18 cellular contexts compared by ENCODE assay signal in the genomic region with DNA sequence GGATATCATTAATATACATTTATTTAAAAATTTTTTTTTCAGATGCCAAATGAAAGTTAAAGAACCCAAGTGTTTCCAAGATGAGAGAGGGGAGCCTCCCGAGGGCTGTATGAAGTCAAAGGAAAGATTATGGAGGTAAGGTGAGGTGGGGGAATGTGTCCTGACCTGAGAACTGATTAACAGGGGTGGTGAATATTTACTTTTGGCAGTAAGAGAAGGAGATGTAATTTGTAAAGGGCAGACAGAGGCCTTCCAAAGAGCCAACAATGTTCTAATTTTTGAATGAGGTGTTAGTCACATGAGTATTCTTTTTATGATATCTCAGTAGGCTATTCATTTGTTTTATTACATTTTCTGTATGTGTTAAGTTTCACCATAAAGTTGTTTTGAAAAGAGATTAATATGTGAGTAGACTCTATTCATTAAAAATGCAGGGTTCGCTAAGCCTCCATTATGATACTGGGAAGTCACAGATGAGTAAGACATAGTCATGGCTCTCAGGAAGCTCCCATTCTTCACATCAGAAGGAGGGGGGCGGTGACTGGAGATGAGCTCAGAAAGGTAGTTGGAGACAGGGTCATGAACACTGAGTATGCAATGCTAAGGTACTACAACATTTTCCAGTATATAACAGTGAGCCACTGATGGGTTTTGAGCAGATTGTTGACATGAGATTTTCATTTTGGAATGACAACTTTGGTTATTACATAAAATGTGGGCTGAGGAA.
DNase-seq lines count a peak whose midpoint lies in the region; ATAC-seq and TF ChIP-seq lines count a peak whose summit lies in the region.
"Had no signal": no experiment of that assay in that cellular context is flagged by ENCODE, and none has a peak within 500 bp of the region (broad histone marks: within the 10 kb centered on the region; RNA-seq: fewer than 3 reads in every experiment).

No MANE protein-coding gene starts in this region.

- H3K4me2 ChIP-seq in BLaER1 treated with 17β-estradiol and CSF1 and Interleukin-3, amounts not matched to agents 10 nM and 100 nM = peak overlapping the region in 6 of 11 experiments; percentile 48 to 88 (median 60); a peak in 11 of 22 replicates

- POLR2A ChIA-PET in activated B cell treated with CpG ODN at 0.5 μM for 24 hours (lab: Charles Lee) = interaction anchor here (0.5 kb wide), 1 partner anchor 29 kb away, joined by 4 read pairs; no protein-coding TSS in a partner anchor
- POLR2A ChIA-PET in naive thymus-derived CD4-positive, alpha-beta T cell (lab: Charles Lee) = no interaction called here

- peaks cover 14 to 89% (median 53%) of the 10 kb centered on the region in 10 experiments; a peak in 18 of 20 replicates for H3K4me1 ChIP-seq in BLaER1 treated with 17β-estradiol and CSF1 and Interleukin-3, amounts not matched to agents 10 nM and 100 nM
- H3K4me1 ChIP-seq in lower lobe of right lung = no peaks in the 10 kb centered on the region
- H3K4me1 ChIP-seq in naive thymus-derived CD4-positive, alpha-beta T cell (ENCODE audit: control insufficient read depth in 2 of 2, insufficient read depth in 2 of 2, low read length in 2 of 2) = no peaks in the 10 kb centered on the region
- H3K4me1 ChIP-seq: gastrocnemius medialis, parathyroid adenoma had no signal

- no peaks in the 10 kb centered on the region for H3K27me3 Mint-ChIP-seq in HFFc6 (ENCODE audit: insufficient read depth)
- no peaks in the 10 kb centered on the region for H3K27me3 Mint-ChIP-seq in activated B cell treated with CpG ODN at 0.5 μM for 24 hours
- no peaks in the 10 kb centered on the region for H3K27me3 Mint-ChIP-seq in progenitor cell of endocrine pancreas
- peaks cover 0 to 3% (median 0%) of the 10 kb centered on the region in 5 donors for H3K27me3 Mint-ChIP-seq in naive thymus-derived CD4-positive, alpha-beta T cell

- ATAC-seq in activated B cell treated with CpG ODN at 0.5 μM for 24 hours (ENCODE audit: low read depth) (no peak), lower lobe of right lung (no peak)
- ATAC-seq in naive thymus-derived CD4-positive, alpha-beta T cell = no peak
- ATAC-seq: gastrocnemius medialis, HepG2, mucosa of descending colon had no signal

- CTCF ChIA-PET in activated B cell treated with CpG ODN at 0.5 μM for 24 hours (lab: Charles Lee) = no interaction called here
- CTCF ChIA-PET in naive thymus-derived CD4-positive, alpha-beta T cell (lab: Charles Lee) = no interaction called here

- peak; percentile 61 for DNase-seq in HFFc6
- no peak for DNase-seq in activated B cell treated with CpG ODN at 0.5 μM for 24 hours
- peak; percentile 67 to 71 for DNase-seq in foreskin fibroblast
- DNase-seq in progenitor cell of endocrine pancreas (ENCODE audit: low spot score, unreplicated experiment) = no peak
- DNase-seq in GDM1 (lab: John Stamatoyannopoulos, UW) = no peak
- DNase-seq in lower lobe of right lung = no peak
- DNase-seq in naive thymus-derived CD4-positive, alpha-beta T cell = no peak
- DNase-seq: activated CD4-positive, CD25-positive, alpha-beta regulatory T cell; activated naive CD8-positive, alpha-beta T cell treated with anti-CD3 and anti-CD28 coated beads, Interleukin-2, amount 10 ng/mL, durations not matched to agents 7 days and 5 days; C1 segment of cervical spinal cord; gastrocnemius medialis; mucosa of descending colon; NCI-H2227 treated with DMSO at 0.1 percent for 48 hours; stimulated activated CD8-positive, alpha-beta memory T cell treated with anti-CD3 and anti-CD28 coated beads, Interleukin-4, amount 100 ng/mL, for 48 hours; upper lobe of left lung had no signal

- intact Hi-C loops in activated B cell treated with CpG ODN at 0.5 μM for 24 hours (cut with micrococcal nuclease) (loop anchor here (5.0 to 10.0 kb wide), 3 partner anchors 84 to 368 kb away; no protein-coding TSS in a partner anchor), lower lobe of right lung (cut with DNase I) (no loop called here)
- intact Hi-C loops in naive thymus-derived CD4-positive, alpha-beta T cell (cut with micrococcal nuclease) = no loop called here

- H3K4me1 Mint-ChIP-seq in HFFc6 (ENCODE audit: low read depth) (peaks cover 31% of the 10 kb centered on the region), activated B cell treated with CpG ODN at 0.5 μM for 24 hours (peaks cover 49% of the 10 kb centered on the region), progenitor cell of endocrine pancreas (ENCODE audit: low read depth) (peaks cover 3% of the 10 kb centered on the region)
- no peaks in the 10 kb centered on the region for H3K4me1 Mint-ChIP-seq in naive thymus-derived CD4-positive, alpha-beta T cell
- H3K4me1 Mint-ChIP-seq: activated naive CD8-positive, alpha-beta T cell treated with anti-CD3 and anti-CD28 coated beads, Interleukin-2, amount 10 ng/mL, durations not matched to agents 7 days and 5 days had no signal

- peak overlapping the region; percentile 41 to 97 (median 82); a peak in 20 of 22 replicates for H3K27ac ChIP-seq in BLaER1 treated with 17β-estradiol and CSF1 and Interleukin-3, amounts not matched to agents 10 nM and 100 nM
- H3K27ac ChIP-seq in lower lobe of right lung = no peak overlapping the region
- H3K27ac ChIP-seq in naive thymus-derived CD4-positive, alpha-beta T cell (ENCODE audit: low read depth, low read length) = no peak overlapping the region
- H3K27ac ChIP-seq: gastrocnemius medialis, parathyroid adenoma, upper lobe of left lung had no signal

- H3K9ac ChIP-seq in BLaER1 treated with 17β-estradiol and CSF1 and Interleukin-3, amounts not matched to agents 10 nM and 100 nM = peak overlapping the region in 5 of 11 experiments; percentile 44 to 75 (median 56); a peak in 9 of 22 replicates
- H3K9ac ChIP-seq: parathyroid adenoma had no signal

- H3K9me3 Mint-ChIP-seq in HFFc6 = peaks cover 5% of the 10 kb centered on the region
- H3K9me3 Mint-ChIP-seq in activated B cell treated with CpG ODN at 0.5 μM for 24 hours = peaks cover 5% of the 10 kb centered on the region
- H3K9me3 Mint-ChIP-seq in progenitor cell of endocrine pancreas (ENCODE audit: low read depth) = peaks cover 6% of the 10 kb centered on the region
- H3K9me3 Mint-ChIP-seq in naive thymus-derived CD4-positive, alpha-beta T cell = peaks cover 0 to 11% (median 4%) of the 10 kb centered on the region in 11 donors

- peaks cover 0 to 14% (median 0%) of the 10 kb centered on the region in 11 experiments; a peak in 5 of 22 replicates for H3K36me3 ChIP-seq in BLaER1 treated with 17β-estradiol and CSF1 and Interleukin-3, amounts not matched to agents 10 nM and 100 nM
- H3K36me3 ChIP-seq in lower lobe of right lung = no peaks in the 10 kb centered on the region
- H3K36me3 ChIP-seq in naive thymus-derived CD4-positive, alpha-beta T cell (ENCODE audit: control insufficient read depth in 2 of 3, insufficient read depth in 3 of 3, low read length in 3 of 3) = no peaks in the 10 kb centered on the region
- H3K36me3 ChIP-seq: gastrocnemius medialis, upper lobe of left lung had no signal

- no peaks in the 10 kb centered on the region for H3K27me3 ChIP-seq in BLaER1 treated with 17β-estradiol and CSF1 and Interleukin-3, amounts not matched to agents 10 nM and 100 nM
- H3K27me3 ChIP-seq in lower lobe of right lung (ENCODE audit: low read depth) = no peaks in the 10 kb centered on the region
- H3K27me3 ChIP-seq in naive thymus-derived CD4-positive, alpha-beta T cell (ENCODE audit: control insufficient read depth in 2 of 2, insufficient read depth in 2 of 2, low read length in 2 of 2) = no peaks in the 10 kb centered on the region
- H3K27me3 ChIP-seq: gastrocnemius medialis, upper lobe of left lung had no signal

- H3K4me3 Mint-ChIP-seq in HFFc6 (peak overlapping the region; percentile 16), activated B cell treated with CpG ODN at 0.5 μM for 24 hours (no peak overlapping the region), progenitor cell of endocrine pancreas (ENCODE audit: low read depth) (no peak overlapping the region)
- no peak overlapping the region for H3K4me3 Mint-ChIP-seq in naive thymus-derived CD4-positive, alpha-beta T cell
- H3K4me3 Mint-ChIP-seq: activated naive CD8-positive, alpha-beta T cell treated with anti-CD3 and anti-CD28 coated beads, Interleukin-2, amount 10 ng/mL, durations not matched to agents 7 days and 5 days had no signal

- H4K20me1 ChIP-seq in BLaER1 treated with 17β-estradiol and CSF1 and Interleukin-3, amounts not matched to agents 10 nM and 100 nM = no peaks in the 10 kb centered on the region

- no peak overlapping the region for H3K4me3 ChIP-seq in BLaER1 treated with 17β-estradiol and CSF1 and Interleukin-3, amounts not matched to agents 10 nM and 100 nM
- no peak overlapping the region for H3K4me3 ChIP-seq in foreskin fibroblast (ENCODE audit: low read depth in 1 of 2, low read length in 2 of 2)
- H3K4me3 ChIP-seq in lower lobe of right lung = no peak overlapping the region
- no peak overlapping the region for H3K4me3 ChIP-seq in naive thymus-derived CD4-positive, alpha-beta T cell (ENCODE audit: low read length)
- H3K4me3 ChIP-seq: gastrocnemius medialis, mucosa of descending colon, upper lobe of left lung had no signal

- H3K9me3 ChIP-seq in BLaER1 treated with 17β-estradiol and CSF1 and Interleukin-3, amounts not matched to agents 10 nM and 100 nM (replicated peaks in 1 of 11) = peaks cover 12 to 31% (median 17%) of the 10 kb centered on the region in 11 experiments
- peaks cover 4% of the 10 kb centered on the region for H3K9me3 ChIP-seq in lower lobe of right lung
- no peaks in the 10 kb centered on the region for H3K9me3 ChIP-seq in naive thymus-derived CD4-positive, alpha-beta T cell (ENCODE audit: control insufficient read depth in 2 of 3, low read length in 3 of 3)
- H3K9me3 ChIP-seq: gastrocnemius medialis had no signal

- H3K36me3 Mint-ChIP-seq in HFFc6 (ENCODE audit: low read depth) (peaks cover 11% of the 10 kb centered on the region), activated B cell treated with CpG ODN at 0.5 μM for 24 hours (ENCODE audit: low read depth) (no peaks in the 10 kb centered on the region), progenitor cell of endocrine pancreas (ENCODE audit: insufficient read depth) (peaks cover 6% of the 10 kb centered on the region)
- H3K36me3 Mint-ChIP-seq in naive thymus-derived CD4-positive, alpha-beta T cell = peaks cover 0 to 1% (median 0%) of the 10 kb centered on the region in 5 donors

- H3K27ac Mint-ChIP-seq in HFFc6 = peak overlapping the region; percentile 78
- peak overlapping the region; percentile 74 for H3K27ac Mint-ChIP-seq in activated B cell treated with CpG ODN at 0.5 μM for 24 hours
- H3K27ac Mint-ChIP-seq in progenitor cell of endocrine pancreas = no peak overlapping the region
- no peak overlapping the region for H3K27ac Mint-ChIP-seq in naive thymus-derived CD4-positive, alpha-beta T cell
- H3K27ac Mint-ChIP-seq: activated naive CD8-positive, alpha-beta T cell treated with anti-CD3 and anti-CD28 coated beads, Interleukin-2, amount 10 ng/mL, durations not matched to agents 7 days and 5 days had no signal

- TF ChIP-seq CTCF in HFFc6 (IDR thresholded peaks at IDR 0.05) = no peak
- TF ChIP-seq CTCF in activated B cell treated with CpG ODN at 0.5 μM for 24 hours (IDR thresholded peaks at IDR 0.05) = no peak
- no peak for TF ChIP-seq CTCF in foreskin fibroblast (IDR thresholded peaks at IDR 0.05; ENCODE audit: low read depth, low read length)
- TF ChIP-seq CTCF in progenitor cell of endocrine pancreas (IDR thresholded peaks at IDR 0.05; ENCODE audit: unreplicated experiment) = no peak
- TF ChIP-seq CTCF in lower lobe of right lung (IDR thresholded peaks at IDR 0.05) = no peak

Comparison
In these comparisons a context has a peak if more than half of its experiments do, and no peak if none do; other contexts are left out.
1. H3K27ac ChIP-seq: peak in BLaER1 treated with 17β-estradiol and CSF1 and Interleukin-3, amounts not matched to agents 10 nM and 100 nM (11 of 11); none in lower lobe of right lung (single experiment) and naive thymus-derived CD4-positive, alpha-beta T cell (single experiment).
2. DNase-seq: peak in HFFc6 (single experiment) and foreskin fibroblast (2 of 2); none in activated B cell treated with CpG ODN at 0.5 μM for 24 hours (single experiment), progenitor cell of endocrine pancreas (single experiment), GDM1 (single experiment), lower lobe of right lung (single experiment) and naive thymus-derived CD4-positive, alpha-beta T cell (0 of 9).
3. H3K27ac Mint-ChIP-seq: peak in HFFc6 (single experiment) and activated B cell treated with CpG ODN at 0.5 μM for 24 hours (single experiment); none in progenitor cell of endocrine pancreas (single experiment) and naive thymus-derived CD4-positive, alpha-beta T cell (0 of 9).